Comparison of ENCODE assay signal across 1 cellular context in the genomic region with DNA sequence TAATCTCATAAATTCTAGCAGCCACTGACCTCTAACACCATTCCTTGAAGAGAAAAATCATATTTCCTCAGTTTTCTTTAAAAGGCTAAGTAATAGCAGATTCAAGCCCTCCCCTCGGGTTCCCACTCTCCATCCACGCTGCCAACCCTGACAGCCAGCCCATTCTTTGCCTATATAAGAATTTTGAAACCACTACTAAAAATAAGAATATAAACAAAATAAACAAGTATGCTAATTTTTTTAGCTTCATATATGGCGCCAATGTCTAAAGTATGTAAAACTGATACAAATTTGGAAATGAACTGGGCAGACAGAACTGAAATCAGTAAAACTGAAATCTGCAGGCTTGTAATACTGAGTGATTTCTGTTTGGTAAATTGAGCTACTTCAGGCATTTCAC.
TF ChIP-seq lines count a peak whose summit lies in the region.

No MANE protein-coding gene starts in this region.

TF ChIP-seq in K562, 482 proteins besides CTCF, POLR2A, EP300 and RAD21 (continued from another document):
- TF ChIP-seq, protein P1, sequence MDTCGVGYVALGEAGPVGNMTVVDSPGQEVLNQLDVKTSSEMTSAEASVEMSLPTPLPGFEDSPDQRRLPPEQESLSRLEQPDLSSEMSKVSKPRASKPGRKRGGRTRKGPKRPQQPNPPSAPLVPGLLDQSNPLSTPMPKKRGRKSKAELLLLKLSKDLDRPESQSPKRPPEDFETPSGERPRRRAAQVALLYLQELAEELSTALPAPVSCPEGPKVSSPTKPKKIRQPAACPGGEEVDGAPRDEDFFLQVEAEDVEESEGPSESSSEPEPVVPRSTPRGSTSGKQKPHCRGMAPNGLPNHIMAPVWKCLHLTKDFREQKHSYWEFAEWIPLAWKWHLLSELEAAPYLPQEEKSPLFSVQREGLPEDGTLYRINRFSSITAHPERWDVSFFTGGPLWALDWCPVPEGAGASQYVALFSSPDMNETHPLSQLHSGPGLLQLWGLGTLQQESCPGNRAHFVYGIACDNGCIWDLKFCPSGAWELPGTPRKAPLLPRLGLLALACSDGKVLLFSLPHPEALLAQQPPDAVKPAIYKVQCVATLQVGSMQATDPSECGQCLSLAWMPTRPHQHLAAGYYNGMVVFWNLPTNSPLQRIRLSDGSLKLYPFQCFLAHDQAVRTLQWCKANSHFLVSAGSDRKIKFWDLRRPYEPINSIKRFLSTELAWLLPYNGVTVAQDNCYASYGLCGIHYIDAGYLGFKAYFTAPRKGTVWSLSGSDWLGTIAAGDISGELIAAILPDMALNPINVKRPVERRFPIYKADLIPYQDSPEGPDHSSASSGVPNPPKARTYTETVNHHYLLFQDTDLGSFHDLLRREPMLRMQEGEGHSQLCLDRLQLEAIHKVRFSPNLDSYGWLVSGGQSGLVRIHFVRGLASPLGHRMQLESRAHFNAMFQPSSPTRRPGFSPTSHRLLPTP (IDR thresholded peaks at IDR 0.05; ENCODE audit: borderline replicate concordance, extremely low read depth, insufficient read length) = no peak
- TF ChIP-seq, protein P2, sequence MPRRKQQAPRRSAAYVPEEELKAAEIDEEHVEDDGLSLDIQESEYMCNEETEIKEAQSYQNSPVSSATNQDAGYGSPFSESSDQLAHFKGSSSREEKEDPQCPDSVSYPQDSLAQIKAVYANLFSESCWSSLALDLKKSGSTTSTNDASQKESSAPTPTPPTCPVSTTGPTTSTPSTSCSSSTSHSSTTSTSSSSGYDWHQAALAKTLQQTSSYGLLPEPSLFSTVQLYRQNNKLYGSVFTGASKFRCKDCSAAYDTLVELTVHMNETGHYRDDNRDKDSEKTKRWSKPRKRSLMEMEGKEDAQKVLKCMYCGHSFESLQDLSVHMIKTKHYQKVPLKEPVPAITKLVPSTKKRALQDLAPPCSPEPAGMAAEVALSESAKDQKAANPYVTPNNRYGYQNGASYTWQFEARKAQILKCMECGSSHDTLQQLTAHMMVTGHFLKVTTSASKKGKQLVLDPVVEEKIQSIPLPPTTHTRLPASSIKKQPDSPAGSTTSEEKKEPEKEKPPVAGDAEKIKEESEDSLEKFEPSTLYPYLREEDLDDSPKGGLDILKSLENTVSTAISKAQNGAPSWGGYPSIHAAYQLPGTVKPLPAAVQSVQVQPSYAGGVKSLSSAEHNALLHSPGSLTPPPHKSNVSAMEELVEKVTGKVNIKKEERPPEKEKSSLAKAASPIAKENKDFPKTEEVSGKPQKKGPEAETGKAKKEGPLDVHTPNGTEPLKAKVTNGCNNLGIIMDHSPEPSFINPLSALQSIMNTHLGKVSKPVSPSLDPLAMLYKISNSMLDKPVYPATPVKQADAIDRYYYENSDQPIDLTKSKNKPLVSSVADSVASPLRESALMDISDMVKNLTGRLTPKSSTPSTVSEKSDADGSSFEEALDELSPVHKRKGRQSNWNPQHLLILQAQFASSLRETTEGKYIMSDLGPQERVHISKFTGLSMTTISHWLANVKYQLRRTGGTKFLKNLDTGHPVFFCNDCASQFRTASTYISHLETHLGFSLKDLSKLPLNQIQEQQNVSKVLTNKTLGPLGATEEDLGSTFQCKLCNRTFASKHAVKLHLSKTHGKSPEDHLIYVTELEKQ (CRISPR knock-in tag; IDR thresholded peaks at IDR 0.05) = no peak
- no peak for TF ChIP-seq HIVEP1 (CRISPR knock-in tag; IDR thresholded peaks at IDR 0.05)
- TF ChIP-seq HNRNPK (IDR thresholded peaks at IDR 0.05; ENCODE audit: low read depth, low read length, poor library complexity, severe bottlenecking) = no peak
- TF ChIP-seq ATF1 (CRISPR knock-in tag; IDR thresholded peaks at IDR 0.05) = no peak
- TF ChIP-seq ATF1 (tag; IDR thresholded peaks at IDR 0.05) = no peak
- no peak for TF ChIP-seq MCM7 (IDR thresholded peaks at IDR 0.05)
- no peak for TF ChIP-seq ZC3H11A (IDR thresholded peaks at IDR 0.05; ENCODE audit: low read depth, low read length)
- 0 out of 2 replicates have a peak, but pooled peaks have one; percentile 0 for TF ChIP-seq RNF2 (IDR thresholded peaks at IDR 0.05)
- no peak for TF ChIP-seq RBM25 (IDR thresholded peaks at IDR 0.05; ENCODE audit: low read depth, low read length, severe bottlenecking)
